ENCODE assay signal across 17 cellular contexts in the genomic region with DNA sequence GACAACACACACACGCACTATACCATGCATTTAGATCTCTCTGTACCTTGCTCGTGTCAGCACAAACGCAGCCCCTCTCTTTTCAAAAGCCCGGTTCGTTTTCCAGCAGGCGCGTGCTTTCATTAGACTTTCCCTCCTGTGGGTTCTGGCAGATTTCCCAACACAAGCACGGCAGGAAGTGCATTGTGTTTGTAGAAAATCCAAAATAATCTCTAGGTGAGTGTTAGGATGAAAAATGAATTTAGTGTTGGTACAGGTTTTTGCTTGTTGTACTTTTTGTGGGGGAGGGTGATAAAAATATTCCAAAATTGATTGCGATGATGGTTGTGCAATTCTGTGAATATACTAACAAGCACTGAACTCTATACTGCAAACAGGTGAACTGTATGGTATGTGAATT. TPM values are rescaled to one million over a fixed set of nuclear protein-coding genes. Genes with fewer than 3 reads are reported as not detected.
A peak's percentile ranks its signal among the peaks of the same experiment; 100 is the strongest.
DNase-seq lines count a peak whose midpoint lies in the region; ATAC-seq, FAIRE-seq and TF ChIP-seq lines count a peak whose summit lies in the region.
"Had no signal": no experiment of that assay in that cellular context is flagged by ENCODE, and none has a peak within 500 bp of the region (broad histone marks: within the 10 kb centered on the region; RNA-seq: fewer than 3 reads in every experiment).

No MANE protein-coding gene starts in this region.

- H3K9ac ChIP-seq in neural cell (ENCODE audit: low read length): no peak overlapping the region

- no peak overlapping the region for H3K4me3 ChIP-seq in neural cell (ENCODE audit: low read length)
- no peak overlapping the region for H3K4me3 ChIP-seq in H7 (ENCODE audit: insufficient read depth, low read depth, low read length)
- no peak overlapping the region for H3K4me3 ChIP-seq in osteoblast (ENCODE audit: insufficient read depth, low read length)

- peak overlapping the region in 2 of 5 experiments; percentile 10 to 27 for H3K4me3 Mint-ChIP-seq in brain
- H3K4me3 Mint-ChIP-seq: activated CD4-positive, alpha-beta T cell treated with anti-CD3 and anti-CD28 coated beads for 36 hours; memory B cell; nephron; T-helper 17 cell had no signal

- TF ChIP-seq EP300 in Ishikawa (IDR thresholded peaks at IDR 0.05; ENCODE audit: borderline replicate concordance): peak; percentile 76
- TF ChIP-seq EP300 in neural cell (conservative IDR thresholded peaks at IDR 0.05; ENCODE audit: poor library complexity, severe bottlenecking): no peak

- peaks cover 4% of the 10 kb centered on the region for H3K36me3 Mint-ChIP-seq in brain

- H3K9me3 ChIP-seq in neural cell (ENCODE audit: low read length) (no peaks in the 10 kb centered on the region), osteoblast (ENCODE audit: low read depth, low read length) (no peaks in the 10 kb centered on the region)

- no peaks in the 10 kb centered on the region for H3K27me3 ChIP-seq in neural cell (ENCODE audit: insufficient read depth, low read depth, low read length)
- no peaks in the 10 kb centered on the region for H3K27me3 ChIP-seq in H7 (ENCODE audit: control insufficient read depth, insufficient read depth, low read length)
- no peaks in the 10 kb centered on the region for H3K27me3 ChIP-seq in osteoblast (ENCODE audit: insufficient read depth, low read length)

- DNase-seq in NCI-H2227 (lab: John Stamatoyannopoulos, UW; ENCODE audit: unreplicated experiment): peak; percentile 64
- DNase-seq in HTR-8/SVneo (ENCODE audit: insufficient read length, low spot score): no peak
- no peak for DNase-seq in H7
- no peak for DNase-seq in osteoblast (ENCODE audit: insufficient read length, low spot score, missing footprints)
- DNase-seq: activated CD4-positive, alpha-beta T cell treated with anti-CD3 and anti-CD28 coated beads for 36 hours; activated CD8-positive, alpha-beta memory T cell treated with anti-CD3 and anti-CD28 coated beads, Interleukin-2, amount 50 U/mL, for 4 hours; activated naive CD4-positive, alpha-beta T cell treated with anti-CD3 and anti-CD28 coated beads, Interleukin-2, amount 50 U/mL, for 16 hours; central memory CD4-positive, alpha-beta T cell; NCI-H146; T-helper 17 cell had no signal

- H3K27ac ChIP-seq in neural cell (ENCODE audit: low read length) (no peak overlapping the region), osteoblast (ENCODE audit: low read depth, low read length) (no peak overlapping the region)

- TF ChIP-seq CTCF in brain (conservative IDR thresholded peaks at IDR 0.05) (no peak), neural cell (IDR thresholded peaks at IDR 0.05; ENCODE audit: poor library complexity, severe bottlenecking) (no peak), osteoblast (IDR thresholded peaks at IDR 0.05; ENCODE audit: extremely low read depth, low read depth, low read length) (no peak)

- ATAC-seq in HG03175 (IDR thresholded peaks at IDR 0.05; ENCODE audit: unreplicated experiment): no peak
- ATAC-seq: activated CD4-positive, alpha-beta T cell treated with anti-CD3 and anti-CD28 coated beads for 36 hours; T-helper 17 cell had no signal

- H3K27ac Mint-ChIP-seq in brain: peak overlapping the region in 4 of 5 experiments; percentile 5 to 86 (median 84)
- H3K27ac Mint-ChIP-seq: activated CD4-positive, alpha-beta T cell treated with anti-CD3 and anti-CD28 coated beads for 36 hours; memory B cell; T-helper 17 cell had no signal

- peaks cover 7% of the 10 kb centered on the region for H3K27me3 Mint-ChIP-seq in brain

- no peak overlapping the region for H2AFZ ChIP-seq in neural cell (ENCODE audit: low read depth, low read length)
- no peak overlapping the region for H2AFZ ChIP-seq in osteoblast (ENCODE audit: low read length)

- peaks cover 5 to 20% (median 18%) of the 10 kb centered on the region in 5 experiments for H3K9me3 Mint-ChIP-seq in brain

- no peaks in the 10 kb centered on the region for H4K20me1 ChIP-seq in neural cell (ENCODE audit: insufficient read depth)
- no peaks in the 10 kb centered on the region for H4K20me1 ChIP-seq in osteoblast (ENCODE audit: insufficient read depth, low read length)

- TF ChIP-seq RAD21 in Ishikawa (IDR thresholded peaks at IDR 0.05; ENCODE audit: low read depth) (peak; percentile 8; the same call in 1 of the 2 replicates), neural cell (conservative IDR thresholded peaks at IDR 0.05) (no peak)

- H3K36me3 ChIP-seq in neural cell (ENCODE audit: insufficient read depth, low read length) (no peaks in the 10 kb centered on the region), H7 (replicated peaks; ENCODE audit: control insufficient read depth, insufficient read depth, low read length) (no peaks in the 10 kb centered on the region), osteoblast (ENCODE audit: insufficient read depth, low read length) (no peaks in the 10 kb centered on the region)

- no peaks in the 10 kb centered on the region for H3K9me2 ChIP-seq in neural cell (ENCODE audit: insufficient read depth, low read length)

- H3K4me1 Mint-ChIP-seq in brain: peaks cover 21% of the 10 kb centered on the region

- no peaks in the 10 kb centered on the region for H3K4me1 ChIP-seq in osteoblast (ENCODE audit: insufficient read depth, low read length)

- no peaks in the 10 kb centered on the region for H3F3A ChIP-seq in neural cell (ENCODE audit: insufficient read depth, low read length, poor library complexity, severe bottlenecking)

- no peaks in the 10 kb centered on the region for H3K79me2 ChIP-seq in neural cell (replicated peaks; ENCODE audit: insufficient read depth, low read length)
- H3K79me2 ChIP-seq in osteoblast (ENCODE audit: insufficient read depth, low read length): no peaks in the 10 kb centered on the region

- H3K4me2 ChIP-seq in neural cell (ENCODE audit: low read length): no peak overlapping the region
- H3K4me2 ChIP-seq in osteoblast (ENCODE audit: insufficient read depth, low read length): no peak overlapping the region

- no peak for FAIRE-seq in HTR-8/SVneo (lab: Jason Lieb, UNC)
- FAIRE-seq: GM18507 had no signal

TF ChIP-seq in Ishikawa, 13 proteins besides CTCF, POLR2A, EP300 and RAD21 (continues in another document):
- TF ChIP-seq NFIC (IDR thresholded peaks at IDR 0.05) (peak; percentile 94), CEBPB (IDR thresholded peaks at IDR 0.05) (peak; percentile 85), TCF12 (IDR thresholded peaks at IDR 0.05; ENCODE audit: low read depth) (peak; percentile 79)
- TF ChIP-seq, protein P1, sequence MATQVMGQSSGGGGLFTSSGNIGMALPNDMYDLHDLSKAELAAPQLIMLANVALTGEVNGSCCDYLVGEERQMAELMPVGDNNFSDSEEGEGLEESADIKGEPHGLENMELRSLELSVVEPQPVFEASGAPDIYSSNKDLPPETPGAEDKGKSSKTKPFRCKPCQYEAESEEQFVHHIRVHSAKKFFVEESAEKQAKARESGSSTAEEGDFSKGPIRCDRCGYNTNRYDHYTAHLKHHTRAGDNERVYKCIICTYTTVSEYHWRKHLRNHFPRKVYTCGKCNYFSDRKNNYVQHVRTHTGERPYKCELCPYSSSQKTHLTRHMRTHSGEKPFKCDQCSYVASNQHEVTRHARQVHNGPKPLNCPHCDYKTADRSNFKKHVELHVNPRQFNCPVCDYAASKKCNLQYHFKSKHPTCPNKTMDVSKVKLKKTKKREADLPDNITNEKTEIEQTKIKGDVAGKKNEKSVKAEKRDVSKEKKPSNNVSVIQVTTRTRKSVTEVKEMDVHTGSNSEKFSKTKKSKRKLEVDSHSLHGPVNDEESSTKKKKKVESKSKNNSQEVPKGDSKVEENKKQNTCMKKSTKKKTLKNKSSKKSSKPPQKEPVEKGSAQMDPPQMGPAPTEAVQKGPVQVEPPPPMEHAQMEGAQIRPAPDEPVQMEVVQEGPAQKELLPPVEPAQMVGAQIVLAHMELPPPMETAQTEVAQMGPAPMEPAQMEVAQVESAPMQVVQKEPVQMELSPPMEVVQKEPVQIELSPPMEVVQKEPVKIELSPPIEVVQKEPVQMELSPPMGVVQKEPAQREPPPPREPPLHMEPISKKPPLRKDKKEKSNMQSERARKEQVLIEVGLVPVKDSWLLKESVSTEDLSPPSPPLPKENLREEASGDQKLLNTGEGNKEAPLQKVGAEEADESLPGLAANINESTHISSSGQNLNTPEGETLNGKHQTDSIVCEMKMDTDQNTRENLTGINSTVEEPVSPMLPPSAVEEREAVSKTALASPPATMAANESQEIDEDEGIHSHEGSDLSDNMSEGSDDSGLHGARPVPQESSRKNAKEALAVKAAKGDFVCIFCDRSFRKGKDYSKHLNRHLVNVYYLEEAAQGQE (IDR thresholded peaks at IDR 0.05; ENCODE audit: low read depth): no peak

TF ChIP-seq in neural cell, 6 proteins besides CTCF, POLR2A, EP300 and RAD21:
- no peak for TF ChIP-seq TAF1 (IDR thresholded peaks at IDR 0.05; ENCODE audit: low read depth)
- no peak for TF ChIP-seq SMC3 (conservative IDR thresholded peaks at IDR 0.05; ENCODE audit: poor library complexity)
- no peak for TF ChIP-seq EZH2 (IDR thresholded peaks at IDR 0.05; ENCODE audit: borderline replicate concordance, insufficient read depth, low read length, poor library complexity, severe bottlenecking)
- TF ChIP-seq, protein P1 (IDR thresholded peaks at IDR 0.05; ENCODE audit: borderline replicate concordance): peak; percentile 69

RNA-seq across cellular contexts. Expression of gene POFUT2, which starts 54.1 kb away (rescaled TPM):
- polyA plus RNA-seq in brain (ENCODE audit: insufficient read depth, low read depth, low replicate concordance) (11.5 TPM), neural cell (25.4 and 41.7 TPM in 2 replicates)
- 16.1 and 24.3 TPM in 2 replicates for polyA minus RNA-seq in neural cell
- 25.4 and 26.9 TPM in 2 replicates for total RNA-seq in H7 (2014; rRNA removed; shearing (Covaris generic))
- 35.8 and 39.2 TPM in 2 replicates for total RNA-seq in osteoblast
